ENCODE assay signal across 22 cellular contexts in genomic region chr14:68557648-68558047, GRCh38.
"Had no signal": no experiment of that assay in that cellular context is flagged by ENCODE, and none has a peak within 500 bp of the region (broad histone marks: within the 10 kb centered on the region; RNA-seq: fewer than 3 reads in every experiment).

No MANE protein-coding gene starts in this region.

- DNase-seq: activated CD4-positive, CD25-positive, alpha-beta regulatory T cell; activated CD8-positive, alpha-beta memory T cell treated with anti-CD3 and anti-CD28 coated beads, Interleukin-2, amount 50 U/mL, for 48 hours; activated CD8-positive, alpha-beta T cell treated with anti-CD3 and anti-CD28 coated beads for 36 hours; activated naive CD4-positive, alpha-beta T cell treated with anti-CD3 and anti-CD28 coated beads, Interleukin-2, amount 50 U/mL, for 16 hours; activated naive CD8-positive, alpha-beta T cell treated with anti-CD3 and anti-CD28 coated beads, Interleukin-2, amount 10 ng/mL, durations not matched to agents 7 days and 5 days; activated T-cell treated with anti-CD3 and anti-CD28 coated beads, Interleukin-2, amount 50 U/mL, for 1 hour; anterior cingulate cortex; caudate nucleus; Karpas-422; NCI-H1105 treated with DMSO at 0.1 percent for 48 hours; NCI-H1436 treated with DMSO at 0.1 percent for 48 hours; NCI-H187; NCI-H2081; NCI-H446; NCI-H524; PC-3; T-cell; T-helper 2 cell; T1000 had no signal

- FAIRE-seq: TTC549 had no signal

- H3K27me3 ChIP-seq: adrenal gland had no signal

- H3K27me3 Mint-ChIP-seq: activated CD8-positive, alpha-beta T cell treated with anti-CD3 and anti-CD28 coated beads for 36 hours; activated naive CD8-positive, alpha-beta T cell treated with anti-CD3 and anti-CD28 coated beads, Interleukin-2, amount 10 ng/mL, durations not matched to agents 7 days and 5 days; T-cell had no signal

- H3K4me3 ChIP-seq: adrenal gland, SK-N-MC had no signal

- H3K36me3 ChIP-seq: adrenal gland had no signal

- H3K27ac ChIP-seq: adrenal gland, SK-N-MC had no signal

- H3K4me3 Mint-ChIP-seq: activated CD8-positive, alpha-beta T cell treated with anti-CD3 and anti-CD28 coated beads for 36 hours; activated naive CD8-positive, alpha-beta T cell treated with anti-CD3 and anti-CD28 coated beads, Interleukin-2, amount 10 ng/mL, durations not matched to agents 7 days and 5 days; T-cell had no signal

- H3K27ac Mint-ChIP-seq: activated CD8-positive, alpha-beta T cell treated with anti-CD3 and anti-CD28 coated beads for 36 hours; activated naive CD8-positive, alpha-beta T cell treated with anti-CD3 and anti-CD28 coated beads, Interleukin-2, amount 10 ng/mL, durations not matched to agents 7 days and 5 days; T-cell had no signal

- H3K9me3 ChIP-seq: adrenal gland had no signal

- H3K36me3 Mint-ChIP-seq: activated naive CD8-positive, alpha-beta T cell treated with anti-CD3 and anti-CD28 coated beads, Interleukin-2, amount 10 ng/mL, durations not matched to agents 7 days and 5 days; T-cell had no signal

- H3K9me3 Mint-ChIP-seq: activated CD8-positive, alpha-beta T cell treated with anti-CD3 and anti-CD28 coated beads for 36 hours; T-cell had no signal
